Comparison of ENCODE assay signal across 1 cellular context in the genomic region with DNA sequence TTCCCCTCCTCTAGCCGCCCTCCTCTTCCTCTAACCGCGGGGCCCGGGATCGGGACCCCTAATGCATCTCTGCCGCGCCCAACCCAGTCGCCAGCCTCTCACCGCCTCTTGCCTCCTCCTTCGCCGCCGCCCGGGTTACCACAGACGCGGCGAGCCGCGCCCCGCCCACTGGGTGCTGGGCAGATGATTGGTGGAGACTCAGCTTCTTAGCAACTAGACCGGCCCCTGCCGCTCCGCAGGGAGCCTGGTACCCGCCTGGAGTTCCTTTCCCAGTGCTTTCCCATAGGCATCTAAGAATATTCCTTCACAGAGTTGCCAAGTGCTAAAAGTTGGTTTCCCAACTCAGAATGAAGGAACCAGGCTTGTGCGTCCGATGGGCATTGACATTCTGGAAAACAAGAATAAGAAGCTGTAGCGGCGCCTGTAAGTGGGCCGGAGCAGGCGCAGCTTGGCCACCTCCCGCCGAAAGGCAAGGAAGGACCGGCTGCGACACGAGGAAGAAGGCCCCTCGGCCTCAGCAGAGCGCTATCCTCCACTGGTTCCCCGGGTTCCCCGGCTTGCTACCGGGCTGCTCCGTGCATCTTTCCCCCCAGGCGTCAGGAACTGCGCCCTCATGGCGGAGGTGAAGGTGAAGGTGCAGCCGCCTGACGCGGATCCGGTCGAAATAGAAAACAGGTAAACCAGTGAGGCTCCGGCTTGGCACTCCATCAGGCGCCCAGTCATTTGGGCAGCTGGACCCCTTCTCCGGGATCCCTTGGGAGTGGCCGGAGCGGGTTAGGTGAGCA.
A peak's percentile ranks its signal among the peaks of the same experiment; 100 is the strongest.
TF ChIP-seq lines count a peak whose summit lies in the region.

Gene DZANK1 (minus strand): TSS at position 137 of the 785 bp plus-strand sequence. CDS start 1,672 bp downstream, outside the sequence.
A gene with protein sequence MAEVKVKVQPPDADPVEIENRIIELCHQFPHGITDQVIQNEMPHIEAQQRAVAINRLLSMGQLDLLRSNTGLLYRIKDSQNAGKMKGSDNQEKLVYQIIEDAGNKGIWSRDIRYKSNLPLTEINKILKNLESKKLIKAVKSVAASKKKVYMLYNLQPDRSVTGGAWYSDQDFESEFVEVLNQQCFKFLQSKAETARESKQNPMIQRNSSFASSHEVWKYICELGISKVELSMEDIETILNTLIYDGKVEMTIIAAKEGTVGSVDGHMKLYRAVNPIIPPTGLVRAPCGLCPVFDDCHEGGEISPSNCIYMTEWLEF (plus strand): TSS at position 497 of the 785 bp plus-strand sequence. CDS start 117 bp downstream, at position 614.

TF ChIP-seq in HepG2, 621 proteins besides CTCF, POLR2A, EP300 and RAD21 (continued from another document and continues in another):
- TF ChIP-seq KIAA2018 (CRISPR knock-in tag; IDR thresholded peaks at IDR 0.05; ENCODE audit: borderline replicate concordance) = 0 out of 2 replicates have a peak, but pooled peaks have one; percentile 90
- no peak for TF ChIP-seq ZNF589 (CRISPR knock-in tag; conservative IDR thresholded peaks at IDR 0.05)
- TF ChIP-seq RBM39 (IDR thresholded peaks at IDR 0.05; ENCODE audit: low read depth, low read length, poor library complexity, severe bottlenecking) = peak; percentile 89
- TF ChIP-seq ETV6 (CRISPR knock-in tag; conservative IDR thresholded peaks at IDR 0.05) = peak; percentile 83
- peak; percentile 89 for TF ChIP-seq FOXC1 (CRISPR knock-in tag; IDR thresholded peaks at IDR 0.05; ENCODE audit: borderline replicate concordance)
- no peak; the same call in 1 of the 2 replicates for TF ChIP-seq ZNF441 (CRISPR knock-in tag; IDR thresholded peaks at IDR 0.05; ENCODE audit: borderline replicate concordance)
- peak; percentile 31; the same call in 1 of the 2 replicates for TF ChIP-seq ZNF33B (CRISPR knock-in tag; IDR thresholded peaks at IDR 0.05)
- no peak for TF ChIP-seq ZNF703 (CRISPR knock-in tag; IDR thresholded peaks at IDR 0.05; ENCODE audit: borderline replicate concordance)
- TF ChIP-seq MIER3 (CRISPR knock-in tag; IDR thresholded peaks at IDR 0.05; ENCODE audit: borderline replicate concordance) = peak; percentile 80; the same call in 1 of the 2 replicates
- peak; percentile 66; the same call in 1 of the 2 replicates for TF ChIP-seq MTF2 (CRISPR knock-in tag; IDR thresholded peaks at IDR 0.05; ENCODE audit: borderline replicate concordance)
- no peak for TF ChIP-seq ZNF318 (CRISPR knock-in tag; IDR thresholded peaks at IDR 0.05)
- no peak for TF ChIP-seq CENPX (CRISPR knock-in tag; IDR thresholded peaks at IDR 0.05)
- TF ChIP-seq ZNF777 (CRISPR knock-in tag; IDR thresholded peaks at IDR 0.05) = no peak; the same call in 1 of the 2 replicates
- TF ChIP-seq PPARG (CRISPR knock-in tag; conservative IDR thresholded peaks at IDR 0.05) = peak; percentile 70
- TF ChIP-seq, protein P1, sequence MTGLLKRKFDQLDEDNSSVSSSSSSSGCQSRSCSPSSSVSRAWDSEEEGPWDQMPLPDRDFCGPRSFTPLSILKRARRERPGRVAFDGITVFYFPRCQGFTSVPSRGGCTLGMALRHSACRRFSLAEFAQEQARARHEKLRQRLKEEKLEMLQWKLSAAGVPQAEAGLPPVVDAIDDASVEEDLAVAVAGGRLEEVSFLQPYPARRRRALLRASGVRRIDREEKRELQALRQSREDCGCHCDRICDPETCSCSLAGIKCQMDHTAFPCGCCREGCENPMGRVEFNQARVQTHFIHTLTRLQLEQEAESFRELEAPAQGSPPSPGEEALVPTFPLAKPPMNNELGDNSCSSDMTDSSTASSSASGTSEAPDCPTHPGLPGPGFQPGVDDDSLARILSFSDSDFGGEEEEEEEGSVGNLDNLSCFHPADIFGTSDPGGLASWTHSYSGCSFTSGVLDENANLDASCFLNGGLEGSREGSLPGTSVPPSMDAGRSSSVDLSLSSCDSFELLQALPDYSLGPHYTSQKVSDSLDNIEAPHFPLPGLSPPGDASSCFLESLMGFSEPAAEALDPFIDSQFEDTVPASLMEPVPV (CRISPR knock-in tag; IDR thresholded peaks at IDR 0.05) = peak; percentile 76; the same call in 1 of the 2 replicates
- TF ChIP-seq CCAR2 (optimal IDR thresholded peaks at IDR 0.05; ENCODE audit: low read depth, low read length) = peak; percentile 89
- no peak for TF ChIP-seq ZSCAN5A (CRISPR knock-in tag; IDR thresholded peaks at IDR 0.05; ENCODE audit: borderline replicate concordance)
- peak; percentile 21; the same call in 1 of the 2 replicates for TF ChIP-seq FOSL1 (CRISPR knock-in tag; IDR thresholded peaks at IDR 0.05; ENCODE audit: borderline replicate concordance)
- TF ChIP-seq AKAP8 (CRISPR knock-in tag; IDR thresholded peaks at IDR 0.05) = no peak; the same call in 1 of the 2 replicates
- TF ChIP-seq ZSCAN29 (CRISPR knock-in tag; conservative IDR thresholded peaks at IDR 0.05) = no peak; the same call in 1 of the 2 replicates
- TF ChIP-seq, protein P2, sequence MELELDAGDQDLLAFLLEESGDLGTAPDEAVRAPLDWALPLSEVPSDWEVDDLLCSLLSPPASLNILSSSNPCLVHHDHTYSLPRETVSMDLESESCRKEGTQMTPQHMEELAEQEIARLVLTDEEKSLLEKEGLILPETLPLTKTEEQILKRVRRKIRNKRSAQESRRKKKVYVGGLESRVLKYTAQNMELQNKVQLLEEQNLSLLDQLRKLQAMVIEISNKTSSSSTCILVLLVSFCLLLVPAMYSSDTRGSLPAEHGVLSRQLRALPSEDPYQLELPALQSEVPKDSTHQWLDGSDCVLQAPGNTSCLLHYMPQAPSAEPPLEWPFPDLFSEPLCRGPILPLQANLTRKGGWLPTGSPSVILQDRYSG (CRISPR knock-in tag; IDR thresholded peaks at IDR 0.05) = peak; percentile 66; the same call in 1 of the 2 replicates
- TF ChIP-seq CC2D1A (CRISPR knock-in tag; IDR thresholded peaks at IDR 0.05) = no peak
- TF ChIP-seq HOXD1 (CRISPR knock-in tag; IDR thresholded peaks at IDR 0.05) = peak; percentile 82; the same call in 1 of the 2 replicates
- peak; percentile 26; the same call in 1 of the 2 replicates for TF ChIP-seq ZNF44 (CRISPR knock-in tag; IDR thresholded peaks at IDR 0.05)
